In the genomic region with DNA sequence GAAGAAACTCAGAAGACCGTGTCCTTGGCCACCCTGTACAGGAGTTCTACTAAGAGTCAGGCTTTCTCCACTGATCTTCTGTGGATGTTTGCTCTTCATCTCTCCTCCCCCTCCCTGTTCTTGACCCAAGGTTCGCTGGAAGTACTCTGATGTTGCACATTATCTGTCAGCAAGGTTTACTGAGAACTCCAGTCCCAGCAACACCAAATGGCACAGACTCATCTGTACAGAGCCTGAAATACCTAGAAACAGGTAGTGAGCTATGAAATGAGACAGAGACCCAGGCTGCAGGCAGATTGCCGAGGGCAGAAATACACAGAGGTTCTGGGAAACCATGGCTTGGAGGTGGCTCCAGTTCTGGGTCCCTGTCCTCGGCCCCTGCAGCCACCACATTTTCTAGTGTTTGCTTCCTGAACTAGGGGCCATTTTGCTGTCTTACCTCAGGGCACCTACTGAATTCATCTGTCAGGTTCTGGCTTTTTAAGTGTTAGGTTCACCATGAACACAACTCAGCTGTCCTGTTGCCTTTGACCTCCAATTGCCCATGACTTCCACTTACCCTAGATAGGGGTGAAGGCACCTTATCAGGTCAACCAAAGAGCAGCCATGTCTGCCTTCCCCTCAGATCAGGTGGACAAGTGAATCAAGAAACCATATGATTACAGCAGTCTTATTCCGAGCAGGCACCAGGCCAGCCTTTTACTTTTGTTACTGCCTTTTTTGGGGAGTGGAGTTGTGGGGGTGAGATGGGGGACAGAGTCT, we compare ENCODE assay signal across 12 cellular contexts.
"Had no signal": no experiment of that assay in that cellular context is flagged by ENCODE, and none has a peak within 500 bp of the region (broad histone marks: within the 10 kb centered on the region; RNA-seq: fewer than 3 reads in every experiment).

No MANE protein-coding gene starts in this region.

- H3K4me2 ChIP-seq: neural progenitor cell had no signal

- H3K27ac ChIP-seq: epithelial cell of prostate, neural progenitor cell, ovary, right lobe of liver, SJSA1, thoracic aorta, upper lobe of right lung had no signal

- H2AFZ ChIP-seq: neural progenitor cell had no signal

- DNase-seq: activated CD8-positive, alpha-beta memory T cell treated with anti-CD3 and anti-CD28 coated beads, Interleukin-2, amount 50 U/mL, for 4 hours; heart left ventricle; ovary; right lobe of liver; upper lobe of right lung had no signal

- H3K4me1 ChIP-seq: SJSA1, upper lobe of right lung had no signal

- H3K4me3 ChIP-seq: cardiac muscle cell, heart left ventricle, neural progenitor cell, ovary, right lobe of liver, SJSA1, smooth muscle cell, thoracic aorta, upper lobe of right lung had no signal

- H3K4me3 Mint-ChIP-seq: neural progenitor cell had no signal

- FAIRE-seq: frontal cortex had no signal

- ATAC-seq: heart left ventricle, right lobe of liver, upper lobe of right lung had no signal

- H3K9me3 ChIP-seq: heart left ventricle, ovary, right lobe of liver, SJSA1, thoracic aorta, upper lobe of right lung had no signal

- H3K27me3 ChIP-seq: cardiac muscle cell, heart left ventricle, neural progenitor cell, ovary, right lobe of liver, SJSA1, upper lobe of right lung had no signal

- H3K36me3 Mint-ChIP-seq: neural progenitor cell had no signal

- H3K36me3 ChIP-seq: cardiac muscle cell, heart left ventricle, neural progenitor cell, ovary, right lobe of liver, SJSA1, thoracic aorta, upper lobe of right lung had no signal

- H3K9ac ChIP-seq: neural progenitor cell had no signal
